ENCODE assay signal across 1 cellular context in genomic region chr4:25816591-25817058, GRCh38.
TF ChIP-seq lines count a peak whose summit lies in the region.

No MANE protein-coding gene starts in this region.

TF ChIP-seq in K562, 482 proteins besides CTCF, POLR2A, EP300 and RAD21:
- no peak for TF ChIP-seq GMEB1 (CRISPR knock-in tag; IDR thresholded peaks at IDR 0.05)
- TF ChIP-seq ZFP36 (IDR thresholded peaks at IDR 0.05; ENCODE audit: low read depth, low read length, partially characterized antibody): peak; percentile 87
